Comparison of ENCODE assay signal across 16 cellular contexts in the genomic region with DNA sequence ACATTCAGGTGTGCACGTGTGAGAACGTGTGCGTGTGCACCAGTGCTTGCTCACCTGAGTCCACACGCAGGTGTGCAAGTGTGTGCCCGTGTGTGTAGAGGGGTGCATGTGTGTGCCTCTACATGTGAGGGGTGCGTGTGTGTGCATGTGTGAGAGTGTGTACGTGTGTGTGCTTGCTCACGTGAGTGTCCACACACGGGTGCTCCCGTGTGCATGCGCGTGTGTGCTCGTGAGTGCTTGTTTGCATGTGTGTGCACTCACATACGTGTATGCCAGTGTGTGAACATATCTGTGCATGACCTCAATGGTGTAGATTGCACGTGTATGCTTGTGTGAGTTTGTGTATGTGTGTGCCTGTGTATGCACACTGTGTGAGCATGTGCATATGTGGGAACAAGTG.
"Had no signal": no experiment of that assay in that cellular context is flagged by ENCODE, and none has a peak within 500 bp of the region (broad histone marks: within the 10 kb centered on the region; RNA-seq: fewer than 3 reads in every experiment).

No MANE protein-coding gene starts in this region.

- DNase-seq: activated B cell treated with CpG ODN at 0.5 μM for 24 hours; activated CD4-positive, alpha-beta T cell treated with anti-CD3 and anti-CD28 coated beads, Interleukin-2, amount 10 ng/mL, durations not matched to agents 7 days and 5 days; activated naive CD4-positive, alpha-beta T cell treated with anti-CD3 and anti-CD28 coated beads, Interleukin-2, amount 50 U/mL, for 16 hours; activated T-cell treated with anti-CD3 and anti-CD28 coated beads for 4 hours; amniotic stem cell; naive thymus-derived CD8-positive, alpha-beta T cell; stimulated activated naive CD4-positive, alpha-beta T cell; T-helper 17 cell had no signal

- ATAC-seq: activated T-helper 17 cell treated with anti-CD3 and anti-CD28 coated beads, Interleukin-2, amount 50 U/mL, for 72 hours; body of pancreas; naive thymus-derived CD8-positive, alpha-beta T cell; T-helper 17 cell had no signal

- H3K4me1 ChIP-seq: prostate gland had no signal

- H3K27me3 ChIP-seq: body of pancreas, hepatocyte, upper lobe of left lung had no signal

- H3K9me3 ChIP-seq: body of pancreas, mucosa of descending colon, prostate gland, sigmoid colon, upper lobe of left lung had no signal

- H3K4me3 ChIP-seq: body of pancreas, hepatocyte, lung, mucosa of descending colon, prostate gland, sigmoid colon had no signal

- H3K36me3 ChIP-seq: prostate gland, sigmoid colon, upper lobe of left lung had no signal

- H3K27ac ChIP-seq: body of pancreas, hepatocyte, prostate gland, sigmoid colon had no signal
